Comparison of ENCODE assay signal across 10 cellular contexts in genomic region chr21:31284797-31285397, GRCh38. TPM values are rescaled to one million over a fixed set of nuclear protein-coding genes. Genes with fewer than 3 reads are reported as not detected.
A peak's percentile ranks its signal among the peaks of the same experiment; 100 is the strongest.
DNase-seq lines count a peak whose midpoint lies in the region; ATAC-seq and TF ChIP-seq lines count a peak whose summit lies in the region.
"Had no signal": no experiment of that assay in that cellular context is flagged by ENCODE, and none has a peak within 500 bp of the region (broad histone marks: within the 10 kb centered on the region; RNA-seq: fewer than 3 reads in every experiment).

No MANE protein-coding gene starts in this region.

- H3K79me1 ChIP-seq in mesendoderm (ENCODE audit: low read length): peaks cover 5% of the 10 kb centered on the region

- peak overlapping the region in 2 of 7 donors; percentile 37 to 57 for H3K27ac Mint-ChIP-seq in CD14-positive monocyte

- H3K4me3 ChIP-seq in cardiac fibroblast (replicated peaks in 1 of 2; ENCODE audit: low read depth in 2 of 2, low read length in 2 of 2) (no peak overlapping the region), mesendoderm (ENCODE audit: low read length) (no peak overlapping the region)
- H3K4me3 ChIP-seq: adrenal gland had no signal

- H3K27me3 ChIP-seq in mesendoderm (ENCODE audit: insufficient read depth, low read length, poor library complexity): no peaks in the 10 kb centered on the region
- H3K27me3 ChIP-seq: adrenal gland had no signal

- H4K8ac ChIP-seq in mesendoderm (ENCODE audit: low read depth, low read length): no peak overlapping the region

- no peak overlapping the region for H3K4me2 ChIP-seq in mesendoderm (ENCODE audit: low read length)

- H2BK120ac ChIP-seq in mesendoderm (ENCODE audit: low read depth, low read length): no peak overlapping the region

- no peak overlapping the region for H2BK5ac ChIP-seq in mesendoderm (ENCODE audit: low read length)

- H3K56ac ChIP-seq in mesendoderm (ENCODE audit: low read length): no peak overlapping the region

- peaks cover 10% of the 10 kb centered on the region for H3K4me1 Mint-ChIP-seq in CD14-positive monocyte

- H2BK15ac ChIP-seq in mesendoderm (replicated peaks; ENCODE audit: low read depth): no peak overlapping the region

- H3K4me1 ChIP-seq in mesendoderm (ENCODE audit: control insufficient read depth, low read depth, low read length): peaks cover 5% of the 10 kb centered on the region
- H3K4me1 ChIP-seq: adrenal gland had no signal

- H3K79me2 ChIP-seq in mesendoderm (ENCODE audit: control insufficient read depth, insufficient read depth, low read length): no peaks in the 10 kb centered on the region

- DNase-seq in Daoy (ENCODE audit: low read depth) (peak; percentile 84), HS-27A (ENCODE audit: low read depth) (peak; percentile 67), cardiac fibroblast (ENCODE audit: low read depth in 2 of 2) (peak; percentile 50 to 68), mesendoderm (peak; percentile 51), CD14-positive monocyte (ENCODE audit: low spot score) (no peak), epidermal melanocyte (ENCODE audit: insufficient read length, low spot score) (no peak)
- DNase-seq: adrenal gland; NCI-H524 treated with DMSO at 0.1 percent for 48 hours; stimulated activated CD4-positive, alpha-beta T cell treated with anti-CD3 and anti-CD28 coated beads, Interleukin-4, amount 100 ng/mL, for 4 hours had no signal

- no peak for ATAC-seq in GM18502 (IDR thresholded peaks at IDR 0.05; ENCODE audit: poor library complexity, unreplicated experiment)

- H3K4ac ChIP-seq in mesendoderm (ENCODE audit: low read depth, low read length): no peak overlapping the region

- TF ChIP-seq CTCF in cardiac fibroblast (IDR thresholded peaks at IDR 0.05; ENCODE audit: low read depth, low read length) (no peak), CD14-positive monocyte (IDR thresholded peaks at IDR 0.05) (no peak)

- no CpG with 5 or more reads among the region's 5 CpGs for WGBS in mesendoderm (ENCODE audit: extremely low coverage, insufficient coverage, low lambda C conversion rate)

- intact Hi-C loops in CD14-positive monocyte (cut with micrococcal nuclease): no loop called here

- no peak overlapping the region for H3K18ac ChIP-seq in mesendoderm (ENCODE audit: low read length)

- H3K9me3 Mint-ChIP-seq in CD14-positive monocyte: peaks cover 0 to 8% (median 5%) of the 10 kb centered on the region in 7 donors

- no peak overlapping the region for H3K27ac ChIP-seq in mesendoderm (ENCODE audit: low read depth, low read length)
- H3K27ac ChIP-seq: adrenal gland had no signal

- peaks cover 7 to 9% of the 10 kb centered on the region in 2 donors for H3K36me3 Mint-ChIP-seq in CD14-positive monocyte

- H3K36me3 ChIP-seq in mesendoderm (ENCODE audit: control insufficient read depth, insufficient read depth, low read length): no peaks in the 10 kb centered on the region
- H3K36me3 ChIP-seq: adrenal gland had no signal

- peaks cover 0 to 5% (median 0%) of the 10 kb centered on the region in 3 donors for H3K27me3 Mint-ChIP-seq in CD14-positive monocyte (ENCODE audit: low read depth in 3 of 3)

- H2AK5ac ChIP-seq in mesendoderm (ENCODE audit: low read length): no peak overlapping the region

- H3K4me3 Mint-ChIP-seq in CD14-positive monocyte: no peak overlapping the region

- no peak overlapping the region for H3K9ac ChIP-seq in mesendoderm (ENCODE audit: low read length)

- H4K5ac ChIP-seq in mesendoderm (ENCODE audit: low read length): no peak overlapping the region

- H3K23ac ChIP-seq in mesendoderm (ENCODE audit: low read length): no peak overlapping the region

RNA-seq across cellular contexts. Expression of gene TIAM1, which starts 59.2 kb away (rescaled TPM):
- 17.8 and 19.9 TPM in 2 replicates for total RNA-seq in Daoy (2014; rRNA removed; shearing (Covaris generic))
- polyA plus RNA-seq in mesendoderm (2013, experiment 1 of 2): 19.2 TPM
- 20.3 TPM for polyA plus RNA-seq in mesendoderm (2013, experiment 2 of 2)
- polyA plus RNA-seq in CD14-positive monocyte: 10 to 100 TPM; 17.7 to 45.3 TPM

Comparison
In these comparisons a context has a peak if more than half of its experiments do, and no peak if none do; other contexts are left out.
1. DNase-seq: peak in Daoy (single experiment), HS-27A (single experiment), cardiac fibroblast (2 of 2) and mesendoderm (single experiment); none in CD14-positive monocyte (single experiment) and epidermal melanocyte (single experiment).